In genomic region chr7:5696346-5697100, GRCh38 we compare ENCODE assay signal across 10 cellular contexts.
DNase-seq lines count a peak whose midpoint lies in the region; ATAC-seq and TF ChIP-seq lines count a peak whose summit lies in the region.
"Had no signal": no experiment of that assay in that cellular context is flagged by ENCODE, and none has a peak within 500 bp of the region (broad histone marks: within the 10 kb centered on the region; RNA-seq: fewer than 3 reads in every experiment).

No MANE protein-coding gene starts in this region.

- peak overlapping the region; percentile 87; the same call in 1 of the 2 replicates for H3K9ac ChIP-seq in GM23248

- H3K9me3 ChIP-seq in GM23248 (ENCODE audit: low read depth) (no peaks in the 10 kb centered on the region), left lung (no peaks in the 10 kb centered on the region), WERI-Rb-1 (ENCODE audit: severe bottlenecking) (no peaks in the 10 kb centered on the region)

- no peak overlapping the region for H3K4me3 Mint-ChIP-seq in activated T-helper 2 cell treated with anti-CD3 and anti-CD28 coated beads, Interferon-gamma antibody, Interleukin-2, Interleukin-4, amounts not matched to agents 10 μg/mL and 5 μg/mL and 100 μg/mL, durations not matched to agents 14 hours and 24 hours and 36 hours (ENCODE audit: low read depth)
- H3K4me3 Mint-ChIP-seq in stimulated activated memory B cell treated with anti-CD40 and anti-IgM and Interleukin-4, amounts not matched to agents 10 μg/mL and 1 μg/mL and 100 μg/mL, for 72 hours = no peak overlapping the region

- H3K4me1 Mint-ChIP-seq in activated T-helper 2 cell treated with anti-CD3 and anti-CD28 coated beads, Interferon-gamma antibody, Interleukin-2, Interleukin-4, amounts not matched to agents 10 μg/mL and 5 μg/mL and 100 μg/mL, durations not matched to agents 14 hours and 24 hours and 36 hours (ENCODE audit: low read depth) = peaks cover 88% of the 10 kb centered on the region
- peaks cover 95% of the 10 kb centered on the region for H3K4me1 Mint-ChIP-seq in stimulated activated memory B cell treated with anti-CD40 and anti-IgM and Interleukin-4, amounts not matched to agents 10 μg/mL and 1 μg/mL and 100 μg/mL, for 72 hours

- H3K36me3 Mint-ChIP-seq in activated T-helper 2 cell treated with anti-CD3 and anti-CD28 coated beads, Interferon-gamma antibody, Interleukin-2, Interleukin-4, amounts not matched to agents 10 μg/mL and 5 μg/mL and 100 μg/mL, durations not matched to agents 14 hours and 24 hours and 36 hours (ENCODE audit: low read depth) = peaks cover 43% of the 10 kb centered on the region
- H3K36me3 Mint-ChIP-seq in stimulated activated memory B cell treated with anti-CD40 and anti-IgM and Interleukin-4, amounts not matched to agents 10 μg/mL and 1 μg/mL and 100 μg/mL, for 72 hours = peaks cover 34% of the 10 kb centered on the region

- DNase-seq in GM23248 (no peak), left lung (no peak), WERI-Rb-1 (no peak), NCI-H1048 (lab: John Stamatoyannopoulos, UW) (no peak), activated gamma-delta T cell (lab: John Stamatoyannopoulos, UW) (no peak)
- DNase-seq in activated T-helper 2 cell treated with anti-CD3 and anti-CD28 coated beads, Interferon-gamma antibody, Interleukin-2, Interleukin-4, amounts not matched to agents 10 μg/mL and 5 μg/mL and 100 μg/mL, durations not matched to agents 14 hours and 24 hours and 36 hours (ENCODE audit: low spot score) = no peak
- DNase-seq: GDM1, NCI-H2171 had no signal

- H3K4me1 ChIP-seq in GM23248 (ENCODE audit: insufficient read depth) = peaks cover 47% of the 10 kb centered on the region
- H3K4me1 ChIP-seq in left lung = peaks cover 52 to 93% of the 10 kb centered on the region in 2 donors

- ATAC-seq in left lung (no peak), HG03520 (IDR thresholded peaks at IDR 0.05; ENCODE audit: unreplicated experiment) (no peak)
- ATAC-seq in stimulated activated memory B cell treated with anti-CD40 and anti-IgM and Interleukin-4, amounts not matched to agents 10 μg/mL and 1 μg/mL and 100 μg/mL, for 72 hours = no peak

- no peaks in the 10 kb centered on the region for H3K27me3 ChIP-seq in GM23248 (replicated peaks; ENCODE audit: insufficient read depth)
- no peaks in the 10 kb centered on the region for H3K27me3 ChIP-seq in left lung
- no peaks in the 10 kb centered on the region for H3K27me3 ChIP-seq in WERI-Rb-1 (ENCODE audit: insufficient read depth, low read depth, severe bottlenecking)

- H3K9me2 ChIP-seq in GM23248 (ENCODE audit: insufficient read depth) = no peaks in the 10 kb centered on the region

- no peaks in the 10 kb centered on the region for H4K20me1 ChIP-seq in GM23248 (ENCODE audit: insufficient read depth)

- H3K27me3 Mint-ChIP-seq in activated T-helper 2 cell treated with anti-CD3 and anti-CD28 coated beads, Interferon-gamma antibody, Interleukin-2, Interleukin-4, amounts not matched to agents 10 μg/mL and 5 μg/mL and 100 μg/mL, durations not matched to agents 14 hours and 24 hours and 36 hours (ENCODE audit: low read depth) = no peaks in the 10 kb centered on the region
- H3K27me3 Mint-ChIP-seq in stimulated activated memory B cell treated with anti-CD40 and anti-IgM and Interleukin-4, amounts not matched to agents 10 μg/mL and 1 μg/mL and 100 μg/mL, for 72 hours = no peaks in the 10 kb centered on the region

- peaks cover 44% of the 10 kb centered on the region for H3F3A ChIP-seq in GM23248 (ENCODE audit: insufficient read depth)

- intact Hi-C loops in activated T-helper 2 cell treated with anti-CD3 and anti-CD28 coated beads, Interferon-gamma antibody, Interleukin-2, Interleukin-4, amounts not matched to agents 10 μg/mL and 5 μg/mL and 100 μg/mL, durations not matched to agents 14 hours and 24 hours and 36 hours (cut with micrococcal nuclease) = no loop called here
- intact Hi-C loops in left lung (cut with DNase I) = no loop called here

- H3K4me2 ChIP-seq in GM23248 (ENCODE audit: unreplicated experiment) = peak overlapping the region; percentile 93

- no peak overlapping the region for H2AFZ ChIP-seq in GM23248

- TF ChIP-seq CTCF in left lung (IDR thresholded peaks at IDR 0.05) = no peak
- no peak for TF ChIP-seq CTCF in WERI-Rb-1 (IDR thresholded peaks at IDR 0.05; ENCODE audit: low read depth, low read length)

- 65 to 71% methylated on average over 13 to 17 of the region's 17 CpGs for WGBS in GM23248 (ENCODE audit: low coverage in 1 of 2, low lambda C conversion rate in 2 of 2, missing lambda C conversion rate in 2 of 2), 2 experiments

- in situ Hi-C loops in GM23248 (cut with MboI) = loop anchor here (25.0 kb wide), 1 partner anchor 459 kb away; no protein-coding TSS in a partner anchor

- no peaks in the 10 kb centered on the region for H3K9me3 Mint-ChIP-seq in activated T-helper 2 cell treated with anti-CD3 and anti-CD28 coated beads, Interferon-gamma antibody, Interleukin-2, Interleukin-4, amounts not matched to agents 10 μg/mL and 5 μg/mL and 100 μg/mL, durations not matched to agents 14 hours and 24 hours and 36 hours
- no peaks in the 10 kb centered on the region for H3K9me3 Mint-ChIP-seq in stimulated activated memory B cell treated with anti-CD40 and anti-IgM and Interleukin-4, amounts not matched to agents 10 μg/mL and 1 μg/mL and 100 μg/mL, for 72 hours

- H3K36me3 ChIP-seq in GM23248 (ENCODE audit: low read depth) = no peaks in the 10 kb centered on the region
- peaks cover 0 to 5% of the 10 kb centered on the region in 2 donors for H3K36me3 ChIP-seq in left lung
- H3K36me3 ChIP-seq in WERI-Rb-1 = peaks cover 4% of the 10 kb centered on the region

- H3K27ac ChIP-seq in GM23248 (peak overlapping the region; percentile 99), left lung (peak overlapping the region; percentile 85 to 89), WERI-Rb-1 (no peak overlapping the region)

- peaks cover 53% of the 10 kb centered on the region for H3K79me2 ChIP-seq in GM23248 (ENCODE audit: insufficient read depth)

- peak overlapping the region; percentile 5 for H3K27ac Mint-ChIP-seq in activated T-helper 2 cell treated with anti-CD3 and anti-CD28 coated beads, Interferon-gamma antibody, Interleukin-2, Interleukin-4, amounts not matched to agents 10 μg/mL and 5 μg/mL and 100 μg/mL, durations not matched to agents 14 hours and 24 hours and 36 hours
- peak overlapping the region; percentile 94 for H3K27ac Mint-ChIP-seq in stimulated activated memory B cell treated with anti-CD40 and anti-IgM and Interleukin-4, amounts not matched to agents 10 μg/mL and 1 μg/mL and 100 μg/mL, for 72 hours

- H3K4me3 ChIP-seq in GM23248 (no peak overlapping the region), left lung (no peak overlapping the region), WERI-Rb-1 (ENCODE audit: low read depth, low read length) (no peak overlapping the region)
